In genomic region chr2:233832414-233832813, GRCh38 we compare ENCODE assay signal across 17 cellular contexts. TPM values are rescaled to one million over a fixed set of nuclear protein-coding genes. Genes with fewer than 3 reads are reported as not detected.
DNase-seq lines count a peak whose midpoint lies in the region; ATAC-seq and TF ChIP-seq lines count a peak whose summit lies in the region.
"Had no signal": no experiment of that assay in that cellular context is flagged by ENCODE, and none has a peak within 500 bp of the region (broad histone marks: within the 10 kb centered on the region; RNA-seq: fewer than 3 reads in every experiment).

No MANE protein-coding gene starts in this region.

- no peak for ATAC-seq in activated CD4-positive, CD25-positive, alpha-beta regulatory T cell treated with anti-CD3 and anti-CD28 coated beads, Interleukin-2, amount 50 U/mL, for 24 hours
- ATAC-seq: T-helper 17 cell had no signal

- peaks cover 9% of the 10 kb centered on the region for H3K36me3 ChIP-seq in SU-DHL-6 (ENCODE audit: low read length)
- H3K36me3 ChIP-seq: thoracic aorta had no signal

- peaks cover 58% of the 10 kb centered on the region for H3F3A ChIP-seq in SU-DHL-6 (ENCODE audit: insufficient read depth)

- H2AFZ ChIP-seq in SU-DHL-6 (ENCODE audit: low read depth, low read length, severe bottlenecking), result peak overlapping the region; percentile 32

- peak overlapping the region; percentile 65 for H3K27ac ChIP-seq in AG04450 (ENCODE audit: low read depth, low read length)
- peak overlapping the region; percentile 90 for H3K27ac ChIP-seq in SU-DHL-6 (ENCODE audit: low read depth, low read length)
- H3K27ac ChIP-seq: foreskin keratinocyte, SJCRH30, thoracic aorta had no signal

- H3K9me2 ChIP-seq in SU-DHL-6 (replicated peaks; ENCODE audit: insufficient read depth, low read length), result no peaks in the 10 kb centered on the region

- no peaks in the 10 kb centered on the region for H4K20me1 ChIP-seq in SU-DHL-6 (ENCODE audit: low read depth, low read length)

- DNase-seq in AG04450 (ENCODE audit: low read depth, low spot score) (peak; percentile 27), EL (peak; percentile 23), fibroblast of peridontal ligament (ENCODE audit: extremely low read depth) (peak; percentile 55), GOT3 (lab: John Stamatoyannopoulos, UW) (no peak), NCI-H187 (lab: John Stamatoyannopoulos, UW) (no peak)
- DNase-seq in stimulated activated CD4-positive, alpha-beta T cell treated with anti-CD3 and anti-CD28 coated beads, Interleukin-4, amount 100 ng/mL, for 24 hours, result no peak
- DNase-seq: activated CD4-positive, alpha-beta T cell treated with anti-CD3 and anti-CD28 coated beads, Interleukin-2, amount 10 ng/mL, durations not matched to agents 24 days and 14 days; DMS79; NCI-H446 treated with DMSO at 0.1 percent for 48 hours; stimulated activated CD4-positive, alpha-beta T cell treated with anti-CD3 and anti-CD28 coated beads, Interleukin-1b, Interleukin-23, amount 100 ng/mL, for 48 hours; T-helper 17 cell had no signal

- H3K9ac ChIP-seq in SU-DHL-6 (ENCODE audit: low read length), result peak overlapping the region; percentile 43

- POLR2A ChIA-PET in AG04450 (lab: Yijun Ruan, JAX), result interaction anchor here (1.2 kb wide), 1 partner anchor 10 kb away, joined by 4 read pairs; no protein-coding TSS in a partner anchor

- H3K4me2 ChIP-seq in SU-DHL-6 (ENCODE audit: low read depth, low read length, poor library complexity, severe bottlenecking), result peak overlapping the region; percentile 56

- H3K4me3 ChIP-seq in AG04450 (ENCODE audit: low read depth, low read length) (no peak overlapping the region), SU-DHL-6 (ENCODE audit: insufficient read depth, low read length, poor library complexity, severe bottlenecking) (no peak overlapping the region)
- H3K4me3 ChIP-seq: mucosa of descending colon, SJCRH30, thoracic aorta had no signal

- no peak for TF ChIP-seq CTCF in AG04450 (IDR thresholded peaks at IDR 0.05; ENCODE audit: low read depth, low read length)
- no peak for TF ChIP-seq CTCF in SU-DHL-6 (IDR thresholded peaks at IDR 0.05; ENCODE audit: insufficient read depth, low read length, poor library complexity, severe bottlenecking)

- peaks cover 11% of the 10 kb centered on the region for H3K79me2 ChIP-seq in SU-DHL-6 (ENCODE audit: insufficient read depth, low read length)

- CTCF ChIA-PET in AG04450 (lab: Charles Lee), result interaction anchor here (0.6 to 1.6 kb wide), 6 partner anchors 16 to 1284 kb away, joined by 3 to 19 read pairs (median 3); no protein-coding TSS in a partner anchor

- H3K9me3 ChIP-seq in AG04450 (ENCODE audit: control insufficient read depth, insufficient read depth, low read length), result no peaks in the 10 kb centered on the region
- H3K9me3 ChIP-seq in SU-DHL-6 (ENCODE audit: insufficient read depth, low read length), result no peaks in the 10 kb centered on the region
- H3K9me3 ChIP-seq: mucosa of descending colon, SJCRH30, thoracic aorta had no signal

- H3K27me3 ChIP-seq in AG04450 (ENCODE audit: control insufficient read depth, insufficient read depth, low read length), result no peaks in the 10 kb centered on the region
- H3K27me3 ChIP-seq in SU-DHL-6 (ENCODE audit: low read length), result no peaks in the 10 kb centered on the region
- H3K27me3 ChIP-seq: foreskin keratinocyte, SJCRH30 had no signal

RNA-seq across cellular contexts. Expression of gene HJURP, which starts 21.9 kb away (rescaled TPM):
- 11.3 and 12.2 TPM in 2 replicates for polyA plus RNA-seq in AG04450 (2011; rRNA removed)
- polyA minus RNA-seq in AG04450 (2011; rRNA and poly(A)+ RNA removed), result 19.0 and 19.4 TPM in 2 replicates

RNA-seq across cellular contexts. Expression of gene MROH2A, which starts 54.3 kb away (rescaled TPM):
- polyA plus RNA-seq in AG04450 (2011; rRNA removed), result not detected in 2 replicates
- polyA minus RNA-seq in AG04450 (2011; rRNA and poly(A)+ RNA removed), result not detected in 2 replicates

Comparison
In these comparisons a context has a peak if more than half of its experiments do, and no peak if none do; other contexts are left out.
1. DNase-seq: peak in AG04450 (single experiment), EL (single experiment) and fibroblast of peridontal ligament (single experiment); none in GOT3 (single experiment), NCI-H187 (0 of 2) and stimulated activated CD4-positive, alpha-beta T cell treated with anti-CD3 and anti-CD28 coated beads, Interleukin-4, amount 100 ng/mL, for 24 hours (single experiment).